ENCODE assay signal across 12 cellular contexts in genomic region chr7:99122762-99123161, GRCh38.
"Had no signal": no experiment of that assay in that cellular context is flagged by ENCODE, and none has a peak within 500 bp of the region (broad histone marks: within the 10 kb centered on the region; RNA-seq: fewer than 3 reads in every experiment).

No MANE protein-coding gene starts in this region.

- ATAC-seq: stimulated activated memory B cell treated with anti-CD40 and anti-IgM and Interleukin-4, amounts not matched to agents 10 μg/mL and 1 μg/mL and 100 μg/mL, for 72 hours had no signal

- FAIRE-seq: frontal cortex, kidney had no signal

- H3K4me1 ChIP-seq: uterus had no signal

- DNase-seq: activated CD4-positive, alpha-beta memory T cell treated with anti-CD3 and anti-CD28 coated beads, Interleukin-2, amount 10 ng/mL, durations not matched to agents 7 days and 5 days; activated gamma-delta T cell; activated T-cell treated with anti-CD3 and anti-CD28 coated beads, Interleukin-2, amount 50 U/mL, for 48 hours; aorta; kidney; naive B cell; right cardiac atrium; substantia nigra; T-helper 1 cell; uterus had no signal

- H3K27me3 ChIP-seq: uterus had no signal

- H3K9me3 ChIP-seq: uterus had no signal

- H3K4me3 ChIP-seq: uterus had no signal
